In genomic region chr1:185478878-185479277, GRCh38 we compare ENCODE assay signal across 22 cellular contexts.
"Had no signal": no experiment of that assay in that cellular context is flagged by ENCODE, and none has a peak within 500 bp of the region (broad histone marks: within the 10 kb centered on the region; RNA-seq: fewer than 3 reads in every experiment).

No MANE protein-coding gene starts in this region.

- DNase-seq: activated CD4-positive, alpha-beta memory T cell treated with anti-CD3 and anti-CD28 coated beads, Interleukin-2, amount 10 ng/mL, durations not matched to agents 7 days and 5 days; activated CD4-positive, alpha-beta T cell treated with anti-CD3 and anti-CD28 coated beads for 4 hours; activated gamma-delta T cell; activated T-cell treated with anti-CD3 and anti-CD28 coated beads, Interleukin-2, amount 50 U/mL, for 4 hours; effector CD8-positive, alpha-beta T cell; heart right ventricle; immature natural killer cell; natural killer cell; occipital lobe; stimulated activated CD4-positive, alpha-beta T cell treated with anti-CD3 and anti-CD28 coated beads, Interleukin-12 subunit alpha, Interleukin-12 subunit beta, amount 100 ng/mL, for 4 hours; stimulated activated CD4-positive, alpha-beta T cell treated with anti-CD3 and anti-CD28 coated beads, Interleukin-1b, Interleukin-23, amount 100 ng/mL, for 48 hours; stimulated activated CD8-positive, alpha-beta memory T cell treated with anti-CD3 and anti-CD28 coated beads, Interleukin-4, amount 100 ng/mL, for 48 hours; stimulated activated naive CD4-positive, alpha-beta T cell treated with Interleukin-2 at 50 U/mL for 16 hours; substantia nigra; T-helper 17 cell; tibial artery; uterus; WERI-Rb-1 had no signal

- H3K27me3 Mint-ChIP-seq: activated CD4-positive, alpha-beta memory T cell treated with anti-CD3 and anti-CD28 coated beads, Interleukin-2, amount 10 ng/mL, durations not matched to agents 7 days and 5 days; activated naive CD8-positive, alpha-beta T cell; dendritic cell treated with granulocyte-macrophage colony-stimulating factor and Interleukin-4, amounts not matched to agents 40 ng/mL and 50 ng/mL, for 4 days; memory B cell; T-helper 17 cell had no signal

- H3K36me3 Mint-ChIP-seq: activated naive CD8-positive, alpha-beta T cell; immature natural killer cell; memory B cell; natural killer cell had no signal

- ATAC-seq: activated T-cell treated with anti-CD3 and anti-CD28 coated beads, Interleukin-2, amount 50 U/mL, for 4 hours; heart right ventricle; natural killer cell; T-helper 17 cell had no signal

- H3K4me3 Mint-ChIP-seq: activated CD4-positive, alpha-beta memory T cell treated with anti-CD3 and anti-CD28 coated beads, Interleukin-2, amount 10 ng/mL, durations not matched to agents 7 days and 5 days; activated naive CD8-positive, alpha-beta T cell; activated T-cell treated with anti-CD3 and anti-CD28 coated beads, Interleukin-2, amount 50 U/mL, for 4 hours; dendritic cell treated with granulocyte-macrophage colony-stimulating factor and Interleukin-4, amounts not matched to agents 40 ng/mL and 50 ng/mL, for 4 days; immature natural killer cell; memory B cell; natural killer cell; T-helper 17 cell had no signal

- H3K27ac Mint-ChIP-seq: activated CD4-positive, alpha-beta memory T cell treated with anti-CD3 and anti-CD28 coated beads, Interleukin-2, amount 10 ng/mL, durations not matched to agents 7 days and 5 days; activated naive CD8-positive, alpha-beta T cell; natural killer cell; T-helper 17 cell had no signal

- H3K4me1 Mint-ChIP-seq: memory B cell had no signal

- H3K27ac ChIP-seq: esophagus muscularis mucosa, heart right ventricle, tibial artery, uterus had no signal

- H3K9me3 Mint-ChIP-seq: activated T-cell treated with anti-CD3 and anti-CD28 coated beads, Interleukin-2, amount 50 U/mL, for 4 hours; dendritic cell treated with granulocyte-macrophage colony-stimulating factor and Interleukin-4, amounts not matched to agents 40 ng/mL and 50 ng/mL, for 4 days; immature natural killer cell; memory B cell; natural killer cell had no signal
